Comparison of ENCODE assay signal across 10 cellular contexts in genomic region chr9:35758475-35759050, GRCh38. TPM values are rescaled to one million over a fixed set of nuclear protein-coding genes. Genes with fewer than 3 reads are reported as not detected.
DNase-seq lines count a peak whose midpoint lies in the region; ATAC-seq and TF ChIP-seq lines count a peak whose summit lies in the region.
"Had no signal": no experiment of that assay in that cellular context is flagged by ENCODE, and none has a peak within 500 bp of the region (broad histone marks: within the 10 kb centered on the region; RNA-seq: fewer than 3 reads in every experiment).

No MANE protein-coding gene starts in this region.

- TF ChIP-seq CTCF in MCF 10A (IDR thresholded peaks at IDR 0.05; ENCODE audit: unreplicated experiment) (no peak), mammary epithelial cell (conservative IDR thresholded peaks at IDR 0.05 in 1 of 2, IDR thresholded peaks at IDR 0.05 in 1 of 2; ENCODE audit: extremely low read depth in 1 of 2, insufficient read depth in 1 of 2, low read depth in 1 of 2, low read length in 2 of 2) (no peak), upper lobe of left lung (IDR thresholded peaks at IDR 0.05) (no peak)

- no peak overlapping the region for H2AFZ ChIP-seq in mammary epithelial cell (ENCODE audit: low read depth, low read length)

- peaks cover 21% of the 10 kb centered on the region for H3K79me2 ChIP-seq in mammary epithelial cell (ENCODE audit: insufficient read depth, low read length)

- H3K9me3 Mint-ChIP-seq in MCF 10A (ENCODE audit: unreplicated experiment), result no peaks in the 10 kb centered on the region
- H3K9me3 Mint-ChIP-seq in activated CD8-positive, alpha-beta T cell treated with anti-CD3 and anti-CD28 coated beads, Interleukin-2, amount 10 ng/mL, durations not matched to agents 7 days and 5 days (ENCODE audit: insufficient read depth), result no peaks in the 10 kb centered on the region

- H3K27me3 Mint-ChIP-seq in MCF 10A (ENCODE audit: insufficient read depth, unreplicated experiment), result no peaks in the 10 kb centered on the region
- no peaks in the 10 kb centered on the region for H3K27me3 Mint-ChIP-seq in activated CD8-positive, alpha-beta T cell treated with anti-CD3 and anti-CD28 coated beads, Interleukin-2, amount 10 ng/mL, durations not matched to agents 7 days and 5 days (ENCODE audit: low read depth)

- intact Hi-C loops in MCF 10A (cut with micrococcal nuclease), result no loop called here
- intact Hi-C loops in mammary epithelial cell (cut with micrococcal nuclease), result no loop called here

- no peak overlapping the region for H3K4me2 ChIP-seq in mammary epithelial cell (ENCODE audit: insufficient read depth, low read depth, low read length)

- in situ Hi-C loops in mammary epithelial cell (cut with MboI; ENCODE audit: low sequenced_read_pairs in 2 of 2), result no loop called here

- H3K9ac ChIP-seq in mammary epithelial cell (ENCODE audit: insufficient read depth, low read length), result no peak overlapping the region
- no peak overlapping the region for H3K9ac ChIP-seq in iPS-20b (ENCODE audit: low read depth, low read length)

- peak overlapping the region; percentile 4 for H3K27ac Mint-ChIP-seq in MCF 10A (ENCODE audit: low read depth, unreplicated experiment)
- peak overlapping the region; percentile 7 for H3K27ac Mint-ChIP-seq in activated CD8-positive, alpha-beta T cell treated with anti-CD3 and anti-CD28 coated beads, Interleukin-2, amount 10 ng/mL, durations not matched to agents 7 days and 5 days

- H3K27ac ChIP-seq in mammary epithelial cell (ENCODE audit: insufficient read depth, low read depth, low read length) (no peak overlapping the region), iPS-20b (ENCODE audit: low read length) (no peak overlapping the region), upper lobe of left lung (peak overlapping the region; percentile 11 to 95 (median 36))

- H3K36me3 ChIP-seq in mammary epithelial cell (ENCODE audit: insufficient read depth, low read length) (peaks cover 2% of the 10 kb centered on the region), iPS-20b (ENCODE audit: insufficient read depth, low read depth, low read length) (peaks cover 19% of the 10 kb centered on the region; the same call in 1 of the 2 replicates), upper lobe of left lung (peaks cover 6 to 10% (median 7%) of the 10 kb centered on the region in 4 donors)

- H3K4me1 Mint-ChIP-seq in MCF 10A (ENCODE audit: insufficient read depth, unreplicated experiment), result peaks cover 20% of the 10 kb centered on the region
- peaks cover 37% of the 10 kb centered on the region for H3K4me1 Mint-ChIP-seq in activated CD8-positive, alpha-beta T cell treated with anti-CD3 and anti-CD28 coated beads, Interleukin-2, amount 10 ng/mL, durations not matched to agents 7 days and 5 days (ENCODE audit: low read depth)

- H3K4me1 ChIP-seq in mammary epithelial cell (ENCODE audit: insufficient read depth, low read length) (peaks cover 29% of the 10 kb centered on the region), iPS-20b (ENCODE audit: insufficient read depth, low read length) (peaks cover 9% of the 10 kb centered on the region), upper lobe of left lung (peaks cover 19 to 40% (median 27%) of the 10 kb centered on the region in 4 donors)

- BruUV-seq in MCF 10A (replicated peaks; lab: Mats Ljungman, UMichigan) (no TSS peak), mammary epithelial cell (replicated peaks; lab: Mats Ljungman, UMichigan) (no TSS peak)

- TF ChIP-seq EP300 in upper lobe of left lung (IDR thresholded peaks at IDR 0.05), result no peak

- no peaks in the 10 kb centered on the region for H4K20me1 ChIP-seq in mammary epithelial cell (ENCODE audit: insufficient read depth, low read length)

- CTCF ChIA-PET in MCF 10A (lab: Yijun Ruan, JAX) (interaction anchor here (0.6 to 2.8 kb wide), 5 partner anchors 11 to 356 kb away, joined by 3 to 17 read pairs (median 4); no protein-coding TSS in a partner anchor), mammary epithelial cell (lab: Charles Lee; ENCODE audit: low non-redundant PET) (no interaction called here)
- CTCF ChIA-PET in activated CD8-positive, alpha-beta T cell treated with anti-CD3 and anti-CD28 coated beads, Interleukin-2, amount 10 ng/mL, durations not matched to agents 7 days and 5 days (lab: Charles Lee), result interaction anchor here (1.4 to 3.0 kb wide), 3 partner anchors 9 to 123 kb away, joined by 3 to 7 read pairs (median 6); no protein-coding TSS in a partner anchor

- WGBS in mammary epithelial cell (ENCODE audit: low coverage, missing lambda C conversion rate), result 53% methylated on average over 3 of the region's 3 CpGs
- WGBS in upper lobe of left lung, 2 donors, result 22 to 30% methylated on average over 3 of the region's 3 CpGs

- H3K4me3 Mint-ChIP-seq in MCF 10A (ENCODE audit: unreplicated experiment), result peak overlapping the region; percentile 1
- peak overlapping the region; percentile 55 for H3K4me3 Mint-ChIP-seq in activated CD8-positive, alpha-beta T cell treated with anti-CD3 and anti-CD28 coated beads, Interleukin-2, amount 10 ng/mL, durations not matched to agents 7 days and 5 days

- H3K9me3 ChIP-seq in mammary epithelial cell (replicated peaks; ENCODE audit: insufficient read depth, low read length) (no peaks in the 10 kb centered on the region), iPS-20b (ENCODE audit: insufficient read depth, low read depth, low read length) (no peaks in the 10 kb centered on the region), upper lobe of left lung (no peaks in the 10 kb centered on the region)

- H3K36me3 Mint-ChIP-seq in MCF 10A (ENCODE audit: insufficient read depth, unreplicated experiment), result peaks cover 19% of the 10 kb centered on the region
- peaks cover 19% of the 10 kb centered on the region for H3K36me3 Mint-ChIP-seq in activated CD8-positive, alpha-beta T cell treated with anti-CD3 and anti-CD28 coated beads, Interleukin-2, amount 10 ng/mL, durations not matched to agents 7 days and 5 days (ENCODE audit: low read depth)

- H3K27me3 ChIP-seq in mammary epithelial cell (ENCODE audit: insufficient read depth, low read length) (no peaks in the 10 kb centered on the region), iPS-20b (ENCODE audit: insufficient read depth, low read length) (no peaks in the 10 kb centered on the region), upper lobe of left lung (no peaks in the 10 kb centered on the region)

- no peak for TF ChIP-seq POLR2A in upper lobe of left lung (IDR thresholded peaks at IDR 0.05)

- no peak for DNase-seq in MCF 10A (ENCODE audit: unreplicated experiment)
- no peak for DNase-seq in mammary epithelial cell
- DNase-seq in activated CD8-positive, alpha-beta T cell treated with anti-CD3 and anti-CD28 coated beads, Interleukin-2, amount 10 ng/mL, durations not matched to agents 7 days and 5 days, result no peak
- no peak for DNase-seq in upper lobe of left lung
- DNase-seq in NCI-H1092 (lab: John Stamatoyannopoulos, UW), result no peak

- H3K4me3 ChIP-seq in mammary epithelial cell (replicated peaks in 1 of 3; ENCODE audit: insufficient read depth in 1 of 3, low read depth in 2 of 3, low read length in 3 of 3) (no peak overlapping the region), iPS-20b (ENCODE audit: low read length) (peak overlapping the region; percentile 74), upper lobe of left lung (no peak overlapping the region)

- dilution Hi-C loops in mammary epithelial cell (cut with HindIII; ENCODE audit: low sequenced_read_pairs), result no loop called here

- no peak for ATAC-seq in activated CD8-positive, alpha-beta T cell treated with anti-CD3 and anti-CD28 coated beads, Interleukin-2, amount 10 ng/mL, durations not matched to agents 7 days and 5 days
- no peak for ATAC-seq in upper lobe of left lung (ENCODE audit: low FRiP score in 2 of 2)
- no peak for ATAC-seq in GM18861 (IDR thresholded peaks at IDR 0.05; ENCODE audit: unreplicated experiment)
- ATAC-seq in GM21528 (IDR thresholded peaks at IDR 0.05; ENCODE audit: low FRiP score, unreplicated experiment), result no peak

- POLR2A ChIA-PET in MCF 10A (lab: Yijun Ruan, JAX), result interaction anchor here (0.7 to 4.9 kb wide), 10 partner anchors 10 to 101 kb away, joined by 3 to 48 read pairs (median 4); partner anchors contain the start of genes ARHGEF39, CCDC107, CREB3 and GBA2
- POLR2A ChIA-PET in activated CD8-positive, alpha-beta T cell treated with anti-CD3 and anti-CD28 coated beads, Interleukin-2, amount 10 ng/mL, durations not matched to agents 7 days and 5 days (lab: Charles Lee), result no interaction called here

RNA-seq across cellular contexts. Expression of gene MSMP, which starts 4.5 kb away (rescaled TPM):
- total RNA-seq in MCF 10A (2022), result not detected in 2 replicates
- total RNA-seq in mammary epithelial cell, result not detected
- polyA plus RNA-seq in mammary epithelial cell, result not detected
- polyA minus RNA-seq in mammary epithelial cell, result not detected
- total RNA-seq in activated CD8-positive, alpha-beta T cell treated with anti-CD3 and anti-CD28 coated beads, Interleukin-2, amount 10 ng/mL, durations not matched to agents 7 days and 5 days, result under 1 TPM; 0.61 to 0.89 TPM
- total RNA-seq in upper lobe of left lung, result 1 to 10 TPM in 2 of 6 donors, not detected in 4; 1.1 to 2.8 TPM
- total RNA-seq: LHCN-M2, RPMI7951 had no signal

RNA-seq across cellular contexts. Expression of gene RGP1, which starts 9.5 kb away (rescaled TPM):
- total RNA-seq in MCF 10A (2022) (33.8 and 35.8 TPM in 2 replicates), mammary epithelial cell (10 to 100 TPM; 20.5 to 42.3 TPM), upper lobe of left lung (10 to 100 TPM; 20.1 to 34.4 (median 23.5) TPM)
- polyA plus RNA-seq in mammary epithelial cell, result 20.1 TPM
- 45.3 TPM for polyA minus RNA-seq in mammary epithelial cell
- total RNA-seq in activated CD8-positive, alpha-beta T cell treated with anti-CD3 and anti-CD28 coated beads, Interleukin-2, amount 10 ng/mL, durations not matched to agents 7 days and 5 days, result 10 to 100 TPM; 22.1 to 22.9 TPM

RNA-seq across cellular contexts. Expression of gene GBA2, which starts 9.5 kb away (rescaled TPM):
- total RNA-seq in MCF 10A (2022), result 51.3 and 55.2 TPM in 2 replicates
- total RNA-seq in mammary epithelial cell, result 10 to 100 TPM; 41.0 to 49.8 TPM
- 30.3 TPM for polyA plus RNA-seq in mammary epithelial cell
- 32.5 TPM for polyA minus RNA-seq in mammary epithelial cell
- total RNA-seq in activated CD8-positive, alpha-beta T cell treated with anti-CD3 and anti-CD28 coated beads, Interleukin-2, amount 10 ng/mL, durations not matched to agents 7 days and 5 days, result 10 to 100 TPM; 52.6 to 56.4 TPM
- 100 to 1,000 TPM in 1 of 6 donors, 10 to 100 TPM in 5; 60.4 to 189 (median 77.0) TPM for total RNA-seq in upper lobe of left lung

RNA-seq across cellular contexts. Expression of gene CREB3, which starts 26.1 kb away (rescaled TPM):
- 58.7 and 66.2 TPM in 2 replicates for total RNA-seq in MCF 10A (2022)
- 10 to 100 TPM; 45.4 to 60.8 TPM for total RNA-seq in mammary epithelial cell
- 38.3 TPM for polyA plus RNA-seq in mammary epithelial cell
- 34.8 TPM for polyA minus RNA-seq in mammary epithelial cell
- 10 to 100 TPM; 21.6 to 21.7 TPM for total RNA-seq in activated CD8-positive, alpha-beta T cell treated with anti-CD3 and anti-CD28 coated beads, Interleukin-2, amount 10 ng/mL, durations not matched to agents 7 days and 5 days
- total RNA-seq in upper lobe of left lung, result 10 to 100 TPM; 27.2 to 61.3 (median 33.5) TPM

RNA-seq across cellular contexts. Expression of gene TLN1, which starts 26.6 kb away (rescaled TPM):
- total RNA-seq in MCF 10A (2022) (224 and 256 TPM in 2 replicates), mammary epithelial cell (100 to 1,000 TPM; 202 to 213 TPM), upper lobe of left lung (100 to 1,000 TPM; 237 to 557 (median 325) TPM)
- 128 TPM for polyA plus RNA-seq in mammary epithelial cell
- 264 TPM for polyA minus RNA-seq in mammary epithelial cell
- 100 to 1,000 TPM; 448 to 450 TPM for total RNA-seq in activated CD8-positive, alpha-beta T cell treated with anti-CD3 and anti-CD28 coated beads, Interleukin-2, amount 10 ng/mL, durations not matched to agents 7 days and 5 days

Comparison
In these comparisons a context has a peak if more than half of its experiments do, and no peak if none do; other contexts are left out.
1. H3K27ac ChIP-seq: peak in upper lobe of left lung (4 of 4); none in mammary epithelial cell (single experiment) and iPS-20b (single experiment).